In genomic region chr6:32933661-32934085, GRCh38 we compare ENCODE assay signal across 1 cellular context.
TF ChIP-seq lines count a peak whose summit lies in the region.

No MANE protein-coding gene starts in this region.

TF ChIP-seq in neural cell, 6 proteins besides CTCF, POLR2A, EP300 and RAD21:
- TF ChIP-seq POLR2AphosphoS5 (IDR thresholded peaks at IDR 0.05) (no peak), SMC3 (conservative IDR thresholded peaks at IDR 0.05; ENCODE audit: poor library complexity) (peak; percentile 69), EZH2 (IDR thresholded peaks at IDR 0.05; ENCODE audit: borderline replicate concordance, insufficient read depth, low read length, poor library complexity, severe bottlenecking) (no peak), TAF1 (IDR thresholded peaks at IDR 0.05; ENCODE audit: low read depth) (no peak), MXI1 (conservative IDR thresholded peaks at IDR 0.05; ENCODE audit: poor library complexity, severe bottlenecking) (no peak), REST (IDR thresholded peaks at IDR 0.05; ENCODE audit: borderline replicate concordance) (no peak)
